Comparison of ENCODE assay signal across 16 cellular contexts in genomic region chr3:48022178-48022577, GRCh38.
"Had no signal": no experiment of that assay in that cellular context is flagged by ENCODE, and none has a peak within 500 bp of the region (broad histone marks: within the 10 kb centered on the region; RNA-seq: fewer than 3 reads in every experiment).

No MANE protein-coding gene starts in this region.

- DNase-seq: activated CD4-positive, alpha-beta T cell treated with anti-CD3 and anti-CD28 coated beads, Interleukin-2, amount 50 U/mL, for 4 hours; activated gamma-delta T cell; activated naive CD8-positive, alpha-beta T cell treated with anti-CD3 and anti-CD28 coated beads, Interleukin-2, amount 10 ng/mL, durations not matched to agents 7 days and 5 days; effector CD4-positive, alpha-beta T cell; heart left ventricle; kidney; midbrain; pancreas; stimulated activated CD4-positive, alpha-beta T cell treated with anti-CD3 and anti-CD28 coated beads, Interleukin-4, amount 100 ng/mL, for 4 hours; stimulated activated naive B cell treated with anti-CD40 and anti-IgM and Interleukin-4, amounts not matched to agents 10 μg/mL and 1 μg/mL and 100 μg/mL, for 72 hours; T-helper 2 cell; tibial artery; WERI-Rb-1 had no signal

- H3K27ac Mint-ChIP-seq: activated naive CD8-positive, alpha-beta T cell treated with anti-CD3 and anti-CD28 coated beads, Interleukin-2, amount 10 ng/mL, durations not matched to agents 7 days and 5 days had no signal

- H3K9me3 Mint-ChIP-seq: activated naive CD8-positive, alpha-beta T cell treated with anti-CD3 and anti-CD28 coated beads, Interleukin-2, amount 10 ng/mL, durations not matched to agents 7 days and 5 days; stimulated activated naive B cell treated with anti-CD40 and anti-IgM and Interleukin-4, amounts not matched to agents 10 μg/mL and 1 μg/mL and 100 μg/mL, for 72 hours had no signal

- H3K36me3 ChIP-seq: gastroesophageal sphincter, pancreas, tibial artery, WERI-Rb-1 had no signal

- H3K27me3 Mint-ChIP-seq: activated naive CD8-positive, alpha-beta T cell treated with anti-CD3 and anti-CD28 coated beads, Interleukin-2, amount 10 ng/mL, durations not matched to agents 7 days and 5 days; stimulated activated naive B cell treated with anti-CD40 and anti-IgM and Interleukin-4, amounts not matched to agents 10 μg/mL and 1 μg/mL and 100 μg/mL, for 72 hours had no signal

- H3K4me3 Mint-ChIP-seq: activated naive CD8-positive, alpha-beta T cell treated with anti-CD3 and anti-CD28 coated beads, Interleukin-2, amount 10 ng/mL, durations not matched to agents 7 days and 5 days; stimulated activated naive B cell treated with anti-CD40 and anti-IgM and Interleukin-4, amounts not matched to agents 10 μg/mL and 1 μg/mL and 100 μg/mL, for 72 hours had no signal

- H3K27ac ChIP-seq: pancreas, WERI-Rb-1 had no signal

- H3K27me3 ChIP-seq: gastroesophageal sphincter, heart left ventricle, pancreas, tibial artery had no signal

- ATAC-seq: gastroesophageal sphincter, heart left ventricle, left lobe of liver, pancreas, sciatic nerve had no signal

- H3K9me3 ChIP-seq: gastroesophageal sphincter, heart left ventricle, pancreas, tibial artery had no signal

- H3K4me3 ChIP-seq: gastroesophageal sphincter, pancreas, tibial artery had no signal
